In the genomic region with DNA sequence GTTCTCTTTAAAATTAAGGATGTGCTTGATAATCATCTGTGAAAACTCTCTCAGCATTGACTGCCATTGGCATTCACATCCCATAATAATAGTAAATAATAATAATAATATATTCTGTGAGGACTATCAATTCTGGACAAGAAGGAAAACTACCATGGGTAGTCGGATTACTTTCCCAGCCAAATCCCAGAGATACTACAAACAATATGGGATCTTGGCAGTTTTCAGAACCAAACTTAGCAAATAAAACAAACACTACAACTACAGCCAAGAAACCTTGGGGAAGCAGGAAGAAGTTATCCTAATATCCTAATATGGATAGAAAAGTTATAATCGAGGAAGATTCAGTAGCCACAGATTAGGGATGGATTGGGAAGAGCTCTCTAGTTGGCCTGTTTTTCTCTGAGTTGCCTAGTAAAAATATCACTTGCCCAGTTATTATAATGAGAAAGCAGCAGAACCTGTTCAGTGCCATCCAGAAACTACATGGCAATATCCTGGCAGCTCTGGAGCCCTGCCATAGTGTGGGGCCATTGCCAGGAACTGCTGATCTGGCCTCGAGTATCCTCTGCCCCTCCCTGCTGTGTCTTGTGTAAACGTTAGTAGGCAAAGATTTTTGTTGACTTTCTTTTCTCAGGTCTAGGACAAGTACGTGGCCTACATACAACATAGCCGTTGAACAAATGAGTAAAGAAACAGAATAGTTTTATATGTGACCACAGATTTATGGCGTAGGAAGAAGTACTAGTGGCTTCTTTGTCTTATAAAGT, we compare ENCODE assay signal across 14 cellular contexts.
DNase-seq lines count a peak whose midpoint lies in the region; ATAC-seq and TF ChIP-seq lines count a peak whose summit lies in the region.
"Had no signal": no experiment of that assay in that cellular context is flagged by ENCODE, and none has a peak within 500 bp of the region (broad histone marks: within the 10 kb centered on the region; RNA-seq: fewer than 3 reads in every experiment).

No MANE protein-coding gene starts in this region.

- intact Hi-C loops in mucosa of descending colon (cut with DNase I, micrococcal nuclease): no loop called here

- ATAC-seq in mucosa of descending colon (peak; percentile 100), omental fat pad (ENCODE audit: low FRiP score) (no peak), HG03108 (IDR thresholded peaks at IDR 0.05; ENCODE audit: unreplicated experiment) (no peak), GM18909 (IDR thresholded peaks at IDR 0.05; ENCODE audit: poor library complexity, unreplicated experiment) (no peak)
- ATAC-seq: K562; naive thymus-derived CD4-positive, alpha-beta T cell had no signal

- H3K4me1 ChIP-seq in mucosa of descending colon (ENCODE audit: low read depth): peaks cover 12% of the 10 kb centered on the region
- H3K4me1 ChIP-seq: BLaER1 had no signal

- TF ChIP-seq CTCF in mucosa of descending colon (IDR thresholded peaks at IDR 0.05) (no peak), omental fat pad (IDR thresholded peaks at IDR 0.05) (no peak)

- H3K27ac ChIP-seq in epithelial cell of prostate: peak overlapping the region; percentile 11
- H3K27ac ChIP-seq: BLaER1 had no signal

- H3K36me3 ChIP-seq in mucosa of descending colon (ENCODE audit: low read depth): no peaks in the 10 kb centered on the region
- H3K36me3 ChIP-seq: BLaER1 had no signal

- H3K9me3 ChIP-seq in mucosa of descending colon: no peaks in the 10 kb centered on the region
- H3K9me3 ChIP-seq: BLaER1, SK-N-SH had no signal

- DNase-seq in DMS53 (lab: John Stamatoyannopoulos, UW) (peak; percentile 84), NCI-H446 (lab: John Stamatoyannopoulos, UW) (peak; percentile 81 to 83), epithelial cell of prostate (ENCODE audit: low read depth, low spot score) (peak; percentile 78), mucosa of descending colon (peak; percentile 83 to 93 (median 88)), omental fat pad (ENCODE audit: low spot score) (no peak)
- DNase-seq: immature natural killer cell; naive thymus-derived CD4-positive, alpha-beta T cell; NCI-H146; SK-N-SH; stimulated activated CD4-positive, alpha-beta T cell treated with anti-CD3 and anti-CD28 coated beads, Interleukin-1b, Interleukin-23, amount 100 ng/mL, for 48 hours had no signal

- no peak overlapping the region for H3K4me3 ChIP-seq in mucosa of descending colon
- H3K4me3 ChIP-seq: BLaER1, K562 had no signal
